ENCODE assay signal across 10 cellular contexts in genomic region chr9:137311171-137311970, GRCh38. TPM values are rescaled to one million over a fixed set of nuclear protein-coding genes. Genes with fewer than 3 reads are reported as not detected.
DNase-seq lines count a peak whose midpoint lies in the region; ATAC-seq and TF ChIP-seq lines count a peak whose summit lies in the region.
"Had no signal": no experiment of that assay in that cellular context is flagged by ENCODE, and none has a peak within 500 bp of the region (broad histone marks: within the 10 kb centered on the region; RNA-seq: fewer than 3 reads in every experiment).

No MANE protein-coding gene starts in this region.

- TF ChIP-seq POLR2A in spleen (IDR thresholded peaks at IDR 0.05), result no peak

- DNase-seq in activated T-cell treated with anti-CD3 and anti-CD28 coated beads, Interleukin-2, amount 50 U/mL, for 4 hours, result peak; percentile 42
- DNase-seq in activated T-cell treated with anti-CD3 and anti-CD28 coated beads, Interleukin-2, amount 50 U/mL, for 24 hours, result no peak
- peak; percentile 83 for DNase-seq in NCI-H774 (lab: John Stamatoyannopoulos, UW)
- DNase-seq in fibroblast of mammary gland (ENCODE audit: low read depth), result peak; percentile 42
- DNase-seq in spleen, result peak; percentile 73
- no peak for DNase-seq in NCI-H1694 (lab: John Stamatoyannopoulos, UW)
- no peak for DNase-seq in NCI-H526 treated with DMSO at 0.1 percent for 48 hours (lab: John Stamatoyannopoulos, UW)
- DNase-seq: GOT3, NCI-H345 had no signal

- H3K27me3 ChIP-seq in spleen (replicated peaks in 1 of 7), result peaks cover 0 to 35% (median 13%) of the 10 kb centered on the region in 7 donors

- no peak overlapping the region for H3K27ac Mint-ChIP-seq in activated T-cell treated with anti-CD3 and anti-CD28 coated beads, Interleukin-2, amount 50 U/mL, for 24 hours

- WGBS in spleen, 5 donors, result 64 to 87% (median 76%) methylated on average over 9 to 27 of the region's 27 CpGs

- no peaks in the 10 kb centered on the region for H3K4me1 Mint-ChIP-seq in activated T-cell treated with anti-CD3 and anti-CD28 coated beads, Interleukin-2, amount 50 U/mL, for 4 hours (ENCODE audit: low read depth)
- peaks cover 9% of the 10 kb centered on the region for H3K4me1 Mint-ChIP-seq in activated T-cell treated with anti-CD3 and anti-CD28 coated beads, Interleukin-2, amount 50 U/mL, for 24 hours (ENCODE audit: low read depth)

- peak in 1 of 2 donors; percentile 38 for ATAC-seq in activated T-cell treated with anti-CD3 and anti-CD28 coated beads, Interleukin-2, amount 50 U/mL, for 4 hours
- no peak for ATAC-seq in GM18868 (IDR thresholded peaks at IDR 0.05; ENCODE audit: unreplicated experiment)

- H3K9me3 ChIP-seq in spleen, result no peaks in the 10 kb centered on the region

- H3K27ac ChIP-seq in spleen, result no peak overlapping the region

- H3K36me3 ChIP-seq in spleen, result no peaks in the 10 kb centered on the region

- intact Hi-C loops in spleen (cut with DNase I; ENCODE audit: low total_unique reads), result no loop called here

- peaks cover 3% of the 10 kb centered on the region for H3K27me3 Mint-ChIP-seq in activated T-cell treated with anti-CD3 and anti-CD28 coated beads, Interleukin-2, amount 50 U/mL, for 4 hours (ENCODE audit: low read depth)
- H3K27me3 Mint-ChIP-seq in activated T-cell treated with anti-CD3 and anti-CD28 coated beads, Interleukin-2, amount 50 U/mL, for 24 hours, result no peaks in the 10 kb centered on the region

- H3K4me3 Mint-ChIP-seq in activated T-cell treated with anti-CD3 and anti-CD28 coated beads, Interleukin-2, amount 50 U/mL, for 4 hours, result no peak overlapping the region
- no peak overlapping the region for H3K4me3 Mint-ChIP-seq in activated T-cell treated with anti-CD3 and anti-CD28 coated beads, Interleukin-2, amount 50 U/mL, for 24 hours

- no peaks in the 10 kb centered on the region for H3K36me3 Mint-ChIP-seq in activated T-cell treated with anti-CD3 and anti-CD28 coated beads, Interleukin-2, amount 50 U/mL, for 4 hours (ENCODE audit: insufficient read depth)
- no peaks in the 10 kb centered on the region for H3K36me3 Mint-ChIP-seq in activated T-cell treated with anti-CD3 and anti-CD28 coated beads, Interleukin-2, amount 50 U/mL, for 24 hours (ENCODE audit: low read depth)

- peaks cover 7 to 56% (median 32%) of the 10 kb centered on the region in 6 donors for H3K4me1 ChIP-seq in spleen

- H3K4me3 ChIP-seq in fibroblast of mammary gland (ENCODE audit: control insufficient read depth, low read depth, low read length) (no peak overlapping the region), spleen (no peak overlapping the region)

- H3K9me3 Mint-ChIP-seq in activated T-cell treated with anti-CD3 and anti-CD28 coated beads, Interleukin-2, amount 50 U/mL, for 4 hours, result no peaks in the 10 kb centered on the region
- H3K9me3 Mint-ChIP-seq in activated T-cell treated with anti-CD3 and anti-CD28 coated beads, Interleukin-2, amount 50 U/mL, for 24 hours, result no peaks in the 10 kb centered on the region

- TF ChIP-seq CTCF in fibroblast of mammary gland (conservative IDR thresholded peaks at IDR 0.05; ENCODE audit: control insufficient read depth, insufficient read depth, low read depth, low read length) (no peak), spleen (IDR thresholded peaks at IDR 0.05 in 8 of 11, conservative IDR thresholded peaks at IDR 0.05 in 3 of 11) (no peak)

RNA-seq across cellular contexts. Expression of gene NRARP, which starts 9.3 kb away (rescaled TPM):
- 10 to 100 TPM in 2 of 3 donors, 1 to 10 TPM in 1; 7.6 to 15.6 (median 11.6) TPM for total RNA-seq in activated T-cell treated with anti-CD3 and anti-CD28 coated beads, Interleukin-2, amount 50 U/mL, for 4 hours
- 10 to 100 TPM in 3 of 7 donors, 1 to 10 TPM in 4; 5.6 to 24.4 (median 9.4) TPM for total RNA-seq in spleen
- 1 to 10 TPM in 1 of 3 donors, under 1 TPM in 2; 0.37 to 1.3 (median 0.94) TPM for polyA plus RNA-seq in spleen

RNA-seq across cellular contexts. Expression of gene TOR4A, which starts 33.8 kb away (rescaled TPM):
- total RNA-seq in activated T-cell treated with anti-CD3 and anti-CD28 coated beads, Interleukin-2, amount 50 U/mL, for 4 hours, result 1 to 10 TPM; 3.2 to 4.0 (median 3.6) TPM
- total RNA-seq in spleen, result 10 to 100 TPM; 23.1 to 39.9 (median 29.4) TPM
- 10 to 100 TPM in 1 of 3 donors, 1 to 10 TPM in 2; 3.2 to 10.8 (median 5.1) TPM for polyA plus RNA-seq in spleen

RNA-seq across cellular contexts. Expression of gene NELFB, which starts 56.2 kb away (rescaled TPM):
- total RNA-seq in activated T-cell treated with anti-CD3 and anti-CD28 coated beads, Interleukin-2, amount 50 U/mL, for 4 hours, result 10 to 100 TPM; 72.0 to 81.1 (median 73.5) TPM
- 10 to 100 TPM; 27.7 to 46.8 (median 39.9) TPM for total RNA-seq in spleen
- polyA plus RNA-seq in spleen, result 10 to 100 TPM; 26.6 to 49.7 (median 28.0) TPM

Comparison
In these comparisons a context has a peak if more than half of its experiments do, and no peak if none do; other contexts are left out.
1. DNase-seq: peak in activated T-cell treated with anti-CD3 and anti-CD28 coated beads, Interleukin-2, amount 50 U/mL, for 4 hours (single experiment), NCI-H774 (single experiment), fibroblast of mammary gland (single experiment) and spleen (single experiment); none in activated T-cell treated with anti-CD3 and anti-CD28 coated beads, Interleukin-2, amount 50 U/mL, for 24 hours (single experiment), NCI-H1694 (single experiment) and NCI-H526 treated with DMSO at 0.1 percent for 48 hours (single experiment).
2. RNA of gene TOR4A, which starts 33.8 kb away (total RNA-seq): 23.1 to 39.9 TPM in spleen; 3.2 to 4.0 TPM in activated T-cell treated with anti-CD3 and anti-CD28 coated beads, Interleukin-2, amount 50 U/mL, for 4 hours; every median in the first group is over 4 times any median in the second.